26 cellular contexts compared by ENCODE assay signal in the genomic region with DNA sequence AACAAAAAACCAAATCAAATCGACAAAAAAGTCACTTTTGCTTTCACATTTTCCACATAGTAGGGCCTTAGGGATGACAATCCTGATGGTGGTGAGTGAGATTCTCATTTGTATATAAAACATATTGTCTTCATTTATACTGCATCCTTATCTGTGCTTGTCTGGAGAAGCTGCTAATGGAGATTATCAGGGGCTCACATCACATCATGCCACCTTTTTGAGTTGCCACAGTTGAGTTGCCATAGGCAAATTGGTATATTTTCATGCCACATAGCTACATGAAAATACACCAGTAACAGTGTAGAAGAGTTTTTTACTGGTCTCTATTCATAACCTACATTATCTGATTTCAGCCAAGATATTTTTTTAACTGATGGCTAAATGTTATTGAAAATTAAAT.
"Had no signal": no experiment of that assay in that cellular context is flagged by ENCODE, and none has a peak within 500 bp of the region (broad histone marks: within the 10 kb centered on the region; RNA-seq: fewer than 3 reads in every experiment).

No MANE protein-coding gene starts in this region.

- H3K4me3 ChIP-seq: stomach, suprapubic skin, testis, thoracic aorta, thyroid gland, tibial artery, tibial nerve, transverse colon, upper lobe of left lung, upper lobe of right lung, uterus, vagina had no signal

- H3K4me1 ChIP-seq: stomach, suprapubic skin, testis, thyroid gland, tibial artery, tibial nerve, transverse colon, upper lobe of left lung, upper lobe of right lung, uterus, vagina had no signal

- ATAC-seq: stimulated activated effector memory CD8-positive, alpha-beta T cell treated with anti-CD3 and anti-CD28 coated beads, Interleukin-12 subunit alpha, Interleukin-12 subunit beta, amount 100 ng/mL, for 72 hours; stimulated activated memory B cell treated with anti-CD40 and anti-IgM and Interleukin-4, amounts not matched to agents 10 μg/mL and 1 μg/mL and 100 μg/mL, for 72 hours; stimulated activated naive B cell treated with anti-CD40 and anti-IgM and Interleukin-4, amounts not matched to agents 10 μg/mL and 1 μg/mL and 100 μg/mL, for 72 hours; stimulated activated naive CD8-positive, alpha-beta T cell treated with anti-CD3 and anti-CD28 coated beads, Interleukin-15, amount 100 ng/mL, for 72 hours; stimulated activated naive CD8-positive, alpha-beta T cell treated with anti-CD3 and anti-CD28 coated beads, Interleukin-15, Interleukin-2, amounts not matched to agents 100 U/mL and 50 U/mL, for 24 hours; upper lobe of right lung had no signal

- H3K27ac ChIP-seq: stomach, suprapubic skin, testis, thoracic aorta, thyroid gland, tibial artery, tibial nerve, transverse colon, upper lobe of left lung, upper lobe of right lung, uterus, vagina had no signal

- H3K36me3 ChIP-seq: stomach, suprapubic skin, thoracic aorta, thyroid gland, tibial artery, tibial nerve, transverse colon, upper lobe of left lung, upper lobe of right lung, uterus, vagina had no signal

- H3K27me3 ChIP-seq: stomach, suprapubic skin, testis, thyroid gland, tibial artery, tibial nerve, transverse colon, upper lobe of left lung, upper lobe of right lung, uterus, vagina had no signal

- H3K9me3 ChIP-seq: suprapubic skin, testis, thoracic aorta, thyroid gland, tibial artery, tibial nerve, transverse colon, upper lobe of left lung, upper lobe of right lung, uterus, vagina had no signal

- DNase-seq: stimulated activated CD4-positive, alpha-beta T cell treated with anti-CD3 and anti-CD28 coated beads, Interleukin-2, amount 100 ng/mL, for 48 hours; stimulated activated CD4-positive, alpha-beta T cell treated with anti-CD3 and anti-CD28 coated beads, Interleukin-4, amount 100 ng/mL, for 1 hour; stimulated activated CD4-positive, alpha-beta T cell treated with anti-CD3 and anti-CD28 coated beads, Interleukin-4, amount 100 ng/mL, for 24 hours; stimulated activated CD4-positive, alpha-beta T cell treated with anti-CD3 and anti-CD28 coated beads, Interleukin-4, amount 100 ng/mL, for 4 hours; stimulated activated CD8-positive, alpha-beta memory T cell treated with anti-CD3 and anti-CD28 coated beads, Interleukin-4, amount 100 ng/mL, for 48 hours; stimulated activated naive B cell treated with anti-CD40 and anti-IgM and Interleukin-4, amounts not matched to agents 10 μg/mL and 1 μg/mL and 100 μg/mL, for 72 hours; stimulated activated naive CD4-positive, alpha-beta T cell; stimulated activated naive CD4-positive, alpha-beta T cell treated with Interleukin-2 at 50 U/mL for 16 hours; stimulated activated naive CD8-positive, alpha-beta T cell treated with anti-CD3 and anti-CD28 coated beads, Interleukin-15, amount 100 ng/mL, for 72 hours; stimulated activated naive CD8-positive, alpha-beta T cell treated with anti-CD3 and anti-CD28 coated beads, Interleukin-15, Interleukin-2, amounts not matched to agents 100 U/mL and 50 U/mL, for 24 hours; stomach; substantia nigra; testis; thyroid gland; tibial artery; transverse colon; trophoblast cell; upper lobe of left lung; upper lobe of right lung; uterus had no signal
